In the genomic region with DNA sequence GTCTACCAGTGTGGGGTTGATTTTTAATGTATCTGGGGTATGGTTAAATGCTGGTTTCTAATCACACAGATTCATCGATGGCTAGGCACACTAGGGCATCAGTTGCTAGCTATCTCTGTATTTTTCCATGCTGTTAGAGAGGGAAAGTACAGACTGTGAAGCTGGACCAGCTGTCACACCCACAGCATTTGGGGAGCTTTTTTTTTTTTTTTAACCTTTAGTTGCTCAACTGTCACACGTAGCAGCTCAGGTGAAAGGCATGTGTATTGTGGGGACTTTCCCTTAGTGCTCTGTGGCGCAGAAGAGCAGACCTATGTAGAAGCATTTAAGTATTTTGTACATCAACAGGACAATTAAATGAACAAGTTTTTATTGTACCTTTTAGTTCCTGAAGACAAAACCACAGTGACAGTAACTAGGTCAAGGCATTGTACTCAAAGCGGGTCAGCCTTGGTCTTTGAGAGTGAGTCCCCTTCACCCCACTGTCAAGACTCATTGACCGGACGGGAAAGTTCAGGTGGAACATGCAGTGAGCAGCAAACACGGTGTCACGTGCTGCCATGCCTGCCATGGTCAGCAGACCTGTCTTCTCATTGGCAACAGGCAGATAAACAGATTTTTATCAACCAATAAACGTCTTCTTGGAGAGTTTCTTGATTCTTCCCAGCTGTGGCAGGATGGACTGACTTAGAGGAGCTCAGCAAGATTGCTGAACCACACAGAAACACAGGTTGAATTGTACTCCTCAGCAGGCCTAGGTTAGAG, we compare ENCODE assay signal across 1 cellular context.
TF ChIP-seq lines count a peak whose summit lies in the region.

No MANE protein-coding gene starts in this region.

TF ChIP-seq in GM12878, 131 proteins besides CTCF, POLR2A, EP300 and RAD21 (continued from another document and continues in another):
- TF ChIP-seq SPI1 (IDR thresholded peaks at IDR 0.05; ENCODE audit: borderline replicate concordance, insufficient read depth, low read depth, low read length) (no peak), NKRF (conservative IDR thresholded peaks at IDR 0.05) (no peak), KAT2A (conservative IDR thresholded peaks at IDR 0.05; ENCODE audit: control insufficient read depth, low read depth, low read length) (no peak), RCOR1 (conservative IDR thresholded peaks at IDR 0.05; ENCODE audit: low read depth, low read length) (no peak), MTA2 (IDR thresholded peaks at IDR 0.05; ENCODE audit: low read depth) (0 out of 2 replicates have a peak, but pooled peaks have one; percentile 13), USF1 (IDR thresholded peaks at IDR 0.05; ENCODE audit: borderline replicate concordance, extremely low read length, insufficient read depth, low read depth, low read length) (peak; percentile 76), PAX5 (IDR thresholded peaks at IDR 0.05; ENCODE audit: borderline replicate concordance, low read depth, low read length) (no peak), YY1 (IDR thresholded peaks at IDR 0.05; ENCODE audit: low read depth, low read length) (no peak), EED (IDR thresholded peaks at IDR 0.05; ENCODE audit: low read depth) (no peak), ZBTB33 (IDR thresholded peaks at IDR 0.05) (no peak), CREM (IDR thresholded peaks at IDR 0.05; ENCODE audit: low read depth) (peak; percentile 12; the same call in 1 of the 2 replicates), RAD51 (IDR thresholded peaks at IDR 0.05) (peak; percentile 95), ATF7 (IDR thresholded peaks at IDR 0.05; ENCODE audit: low read depth) (peak; percentile 60), CHD4 (IDR thresholded peaks at IDR 0.05) (no peak), IKZF2 (IDR thresholded peaks at IDR 0.05) (peak in 1 of 2 experiments; percentile 32; a peak in 2 of 4 replicates), PML (IDR thresholded peaks at IDR 0.05; ENCODE audit: low read length) (no peak), NR2C2 (IDR thresholded peaks at IDR 0.05; ENCODE audit: borderline replicate concordance, control insufficient read depth, insufficient read length, low read depth) (no peak), SP1 (IDR thresholded peaks at IDR 0.05; ENCODE audit: low read depth, low read length) (no peak), USF2 (IDR thresholded peaks at IDR 0.05; ENCODE audit: borderline replicate concordance, low read depth, low read length) (peak; percentile 53; the same call in 1 of the 2 replicates), CBX5 (IDR thresholded peaks at IDR 0.05; ENCODE audit: low read depth) (0 out of 2 replicates have a peak, but pooled peaks have one; percentile 35), STAT3 (IDR thresholded peaks at IDR 0.05; ENCODE audit: low read depth, low read length) (no peak), NFIC (IDR thresholded peaks at IDR 0.05; ENCODE audit: low read depth, low read length) (0 out of 2 replicates have a peak, but pooled peaks have one; percentile 29), LARP7 (IDR thresholded peaks at IDR 0.05) (no peak), CREB1 (IDR thresholded peaks at IDR 0.05; ENCODE audit: low read depth) (0 out of 2 replicates have a peak, but pooled peaks have one; percentile 30), MYC (IDR thresholded peaks at IDR 0.05; ENCODE audit: insufficient read depth, insufficient read length, insufficient replicate concordance, low read length, severe bottlenecking) (no peak), STAT1 (conservative IDR thresholded peaks at IDR 0.05) (no peak), CEBPZ (IDR thresholded peaks at IDR 0.05; ENCODE audit: low read depth, low read length) (no peak), SREBF1 (IDR thresholded peaks at IDR 0.05; ENCODE audit: low read length) (no peak), RUNX3 (IDR thresholded peaks at IDR 0.05; ENCODE audit: low read length) (peak; percentile 33; the same call in 1 of the 2 replicates), BHLHE40 (IDR thresholded peaks at IDR 0.05; ENCODE audit: borderline replicate concordance in 1 of 2, low read depth in 2 of 2, low read length in 1 of 2) (peak; percentile 64 to 92), ZNF384 (IDR thresholded peaks at IDR 0.05; ENCODE audit: borderline replicate concordance, low read depth, low read length) (peak; percentile 97), GABPA (IDR thresholded peaks at IDR 0.05; ENCODE audit: low read depth) (no peak), TCF3 (IDR thresholded peaks at IDR 0.05; ENCODE audit: borderline replicate concordance, insufficient read depth, low read depth, low read length) (peak; percentile 66; the same call in 1 of the 2 replicates), IKZF1 (conservative IDR thresholded peaks at IDR 0.05) (no peak), TAF1 (IDR thresholded peaks at IDR 0.05; ENCODE audit: borderline replicate concordance, low read depth, low read length) (no peak)
- TF ChIP-seq, protein P1, sequence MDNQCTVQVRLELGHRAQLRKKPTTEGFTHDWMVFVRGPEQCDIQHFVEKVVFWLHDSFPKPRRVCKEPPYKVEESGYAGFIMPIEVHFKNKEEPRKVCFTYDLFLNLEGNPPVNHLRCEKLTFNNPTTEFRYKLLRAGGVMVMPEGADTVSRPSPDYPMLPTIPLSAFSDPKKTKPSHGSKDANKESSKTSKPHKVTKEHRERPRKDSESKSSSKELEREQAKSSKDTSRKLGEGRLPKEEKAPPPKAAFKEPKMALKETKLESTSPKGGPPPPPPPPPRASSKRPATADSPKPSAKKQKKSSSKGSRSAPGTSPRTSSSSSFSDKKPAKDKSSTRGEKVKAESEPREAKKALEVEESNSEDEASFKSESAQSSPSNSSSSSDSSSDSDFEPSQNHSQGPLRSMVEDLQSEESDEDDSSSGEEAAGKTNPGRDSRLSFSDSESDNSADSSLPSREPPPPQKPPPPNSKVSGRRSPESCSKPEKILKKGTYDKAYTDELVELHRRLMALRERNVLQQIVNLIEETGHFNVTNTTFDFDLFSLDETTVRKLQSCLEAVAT (IDR thresholded peaks at IDR 0.05) = no peak
- TF ChIP-seq, protein P2, sequence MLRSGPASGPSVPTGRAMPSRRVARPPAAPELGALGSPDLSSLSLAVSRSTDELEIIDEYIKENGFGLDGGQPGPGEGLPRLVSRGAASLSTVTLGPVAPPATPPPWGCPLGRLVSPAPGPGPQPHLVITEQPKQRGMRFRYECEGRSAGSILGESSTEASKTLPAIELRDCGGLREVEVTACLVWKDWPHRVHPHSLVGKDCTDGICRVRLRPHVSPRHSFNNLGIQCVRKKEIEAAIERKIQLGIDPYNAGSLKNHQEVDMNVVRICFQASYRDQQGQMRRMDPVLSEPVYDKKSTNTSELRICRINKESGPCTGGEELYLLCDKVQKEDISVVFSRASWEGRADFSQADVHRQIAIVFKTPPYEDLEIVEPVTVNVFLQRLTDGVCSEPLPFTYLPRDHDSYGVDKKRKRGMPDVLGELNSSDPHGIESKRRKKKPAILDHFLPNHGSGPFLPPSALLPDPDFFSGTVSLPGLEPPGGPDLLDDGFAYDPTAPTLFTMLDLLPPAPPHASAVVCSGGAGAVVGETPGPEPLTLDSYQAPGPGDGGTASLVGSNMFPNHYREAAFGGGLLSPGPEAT (IDR thresholded peaks at IDR 0.05; ENCODE audit: low read depth) = peak; percentile 87
- TF ChIP-seq, protein P3, sequence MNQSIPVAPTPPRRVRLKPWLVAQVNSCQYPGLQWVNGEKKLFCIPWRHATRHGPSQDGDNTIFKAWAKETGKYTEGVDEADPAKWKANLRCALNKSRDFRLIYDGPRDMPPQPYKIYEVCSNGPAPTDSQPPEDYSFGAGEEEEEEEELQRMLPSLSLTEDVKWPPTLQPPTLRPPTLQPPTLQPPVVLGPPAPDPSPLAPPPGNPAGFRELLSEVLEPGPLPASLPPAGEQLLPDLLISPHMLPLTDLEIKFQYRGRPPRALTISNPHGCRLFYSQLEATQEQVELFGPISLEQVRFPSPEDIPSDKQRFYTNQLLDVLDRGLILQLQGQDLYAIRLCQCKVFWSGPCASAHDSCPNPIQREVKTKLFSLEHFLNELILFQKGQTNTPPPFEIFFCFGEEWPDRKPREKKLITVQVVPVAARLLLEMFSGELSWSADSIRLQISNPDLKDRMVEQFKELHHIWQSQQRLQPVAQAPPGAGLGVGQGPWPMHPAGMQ (IDR thresholded peaks at IDR 0.05; ENCODE audit: borderline replicate concordance) = no peak
- TF ChIP-seq, protein P4, sequence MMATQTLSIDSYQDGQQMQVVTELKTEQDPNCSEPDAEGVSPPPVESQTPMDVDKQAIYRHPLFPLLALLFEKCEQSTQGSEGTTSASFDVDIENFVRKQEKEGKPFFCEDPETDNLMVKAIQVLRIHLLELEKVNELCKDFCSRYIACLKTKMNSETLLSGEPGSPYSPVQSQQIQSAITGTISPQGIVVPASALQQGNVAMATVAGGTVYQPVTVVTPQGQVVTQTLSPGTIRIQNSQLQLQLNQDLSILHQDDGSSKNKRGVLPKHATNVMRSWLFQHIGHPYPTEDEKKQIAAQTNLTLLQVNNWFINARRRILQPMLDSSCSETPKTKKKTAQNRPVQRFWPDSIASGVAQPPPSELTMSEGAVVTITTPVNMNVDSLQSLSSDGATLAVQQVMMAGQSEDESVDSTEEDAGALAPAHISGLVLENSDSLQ (IDR thresholded peaks at IDR 0.05) = peak; percentile 27; the same call in 1 of the 2 replicates
